Comparison of ENCODE assay signal across 1 cellular context in genomic region chr6:14108571-14109410, GRCh38.
TF ChIP-seq lines count a peak whose summit lies in the region.

No MANE protein-coding gene starts in this region.

TF ChIP-seq in K562, 482 proteins besides CTCF, POLR2A, EP300 and RAD21 (continued from another document and continues in another):
- TF ChIP-seq ID3 (CRISPR knock-in tag; IDR thresholded peaks at IDR 0.05) (no peak), ID3 (tag; IDR thresholded peaks at IDR 0.05) (peak; percentile 77), CTBP1 (IDR thresholded peaks at IDR 0.05; ENCODE audit: borderline replicate concordance) (peak; percentile 63; the same call in 1 of the 2 replicates), CBX1 (IDR thresholded peaks at IDR 0.05; ENCODE audit: low read depth) (0 out of 2 replicates have a peak, but pooled peaks have one; percentile 68), RFX1 (IDR thresholded peaks at IDR 0.05) (no peak), XRCC4 (IDR thresholded peaks at IDR 0.05; ENCODE audit: extremely low read depth, insufficient read depth, insufficient read length) (no peak), TRIM28 (IDR thresholded peaks at IDR 0.05) (peak; percentile 45; the same call in 1 of the 2 replicates), HDAC8 (tag; IDR thresholded peaks at IDR 0.05) (peak; percentile 67; the same call in 1 of the 2 replicates), L3MBTL2 (IDR thresholded peaks at IDR 0.05) (peak; percentile 81), JUND (IDR thresholded peaks at IDR 0.05; ENCODE audit: borderline replicate concordance, low read depth, low read length) (peak; percentile 65), JUND (tag; IDR thresholded peaks at IDR 0.05; ENCODE audit: borderline replicate concordance, low read depth, low read length) (peak; percentile 74; the same call in 2 of the 3 replicates), CHD1 (IDR thresholded peaks at IDR 0.05; ENCODE audit: low read length) (no peak), NEUROD1 (IDR thresholded peaks at IDR 0.05; ENCODE audit: borderline replicate concordance, low read depth, low read length, partially characterized antibody) (peak; percentile 59), POLR2AphosphoS5 (IDR thresholded peaks at IDR 0.05; ENCODE audit: control insufficient read depth, insufficient read depth, low read depth, low read length) (peak; percentile 64; the same call in 1 of the 2 replicates), MTA3 (IDR thresholded peaks at IDR 0.05; ENCODE audit: borderline replicate concordance) (peak; percentile 86; the same call in 1 of the 2 replicates), GTF3C2 (IDR thresholded peaks at IDR 0.05; ENCODE audit: borderline replicate concordance, extremely low read depth, insufficient read length) (no peak), NCOA1 (IDR thresholded peaks at IDR 0.05; ENCODE audit: low read depth) (peak; percentile 36; the same call in 1 of the 2 replicates), ZMIZ1 (IDR thresholded peaks at IDR 0.05; ENCODE audit: low read depth in 2 of 2, low read length in 2 of 2) (no peak; a peak in 1 of 4 replicates), GATAD2B (IDR thresholded peaks at IDR 0.05; ENCODE audit: borderline replicate concordance) (peak; percentile 47; the same call in 1 of the 2 replicates), E2F3 (CRISPR knock-in tag; IDR thresholded peaks at IDR 0.05) (no peak), ZNF12 (CRISPR knock-in tag; IDR thresholded peaks at IDR 0.05) (0 out of 2 replicates have a peak, but pooled peaks have one; percentile 26), KLF6 (CRISPR knock-in tag; IDR thresholded peaks at IDR 0.05; ENCODE audit: borderline replicate concordance) (no peak; the same call in 1 of the 2 replicates), E2F8 (IDR thresholded peaks at IDR 0.05; ENCODE audit: low read depth, partially characterized antibody) (no peak), THAP7 (CRISPR knock-in tag; IDR thresholded peaks at IDR 0.05) (no peak), ELF4 (CRISPR knock-in tag; IDR thresholded peaks at IDR 0.05) (no peak; the same call in 1 of the 2 replicates), ZBTB7A (IDR thresholded peaks at IDR 0.05; ENCODE audit: borderline replicate concordance, control insufficient read depth, low read depth, low read length) (no peak; the same call in 1 of the 2 replicates), PRMT5 (CRISPR knock-in tag; IDR thresholded peaks at IDR 0.05) (no peak), TOE1 (IDR thresholded peaks at IDR 0.05; ENCODE audit: borderline replicate concordance) (peak; percentile 54; the same call in 1 of the 2 replicates), TOE1 (CRISPR knock-in tag; IDR thresholded peaks at IDR 0.05; ENCODE audit: borderline replicate concordance, low read depth) (no peak), ZNF436 (CRISPR knock-in tag; IDR thresholded peaks at IDR 0.05) (no peak), ZSCAN29 (IDR thresholded peaks at IDR 0.05) (peak; percentile 17; the same call in 1 of the 2 replicates), SOX6 (IDR thresholded peaks at IDR 0.05) (peak; percentile 43; the same call in 1 of the 2 replicates), CGGBP1 (CRISPR knock-in tag; IDR thresholded peaks at IDR 0.05) (no peak)
- TF ChIP-seq, protein P1, sequence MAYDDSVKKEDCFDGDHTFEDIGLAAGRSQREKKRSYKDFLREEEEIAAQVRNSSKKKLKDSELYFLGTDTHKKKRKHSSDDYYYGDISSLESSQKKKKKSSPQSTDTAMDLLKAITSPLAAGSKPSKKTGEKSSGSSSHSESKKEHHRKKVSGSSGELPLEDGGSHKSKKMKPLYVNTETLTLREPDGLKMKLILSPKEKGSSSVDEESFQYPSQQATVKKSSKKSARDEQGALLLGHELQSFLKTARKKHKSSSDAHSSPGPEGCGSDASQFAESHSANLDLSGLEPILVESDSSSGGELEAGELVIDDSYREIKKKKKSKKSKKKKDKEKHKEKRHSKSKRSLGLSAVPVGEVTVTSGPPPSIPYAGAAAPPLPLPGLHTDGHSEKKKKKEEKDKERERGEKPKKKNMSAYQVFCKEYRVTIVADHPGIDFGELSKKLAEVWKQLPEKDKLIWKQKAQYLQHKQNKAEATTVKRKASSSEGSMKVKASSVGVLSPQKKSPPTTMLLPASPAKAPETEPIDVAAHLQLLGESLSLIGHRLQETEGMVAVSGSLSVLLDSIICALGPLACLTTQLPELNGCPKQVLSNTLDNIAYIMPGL (CRISPR knock-in tag; IDR thresholded peaks at IDR 0.05): no peak
- TF ChIP-seq, protein P2, sequence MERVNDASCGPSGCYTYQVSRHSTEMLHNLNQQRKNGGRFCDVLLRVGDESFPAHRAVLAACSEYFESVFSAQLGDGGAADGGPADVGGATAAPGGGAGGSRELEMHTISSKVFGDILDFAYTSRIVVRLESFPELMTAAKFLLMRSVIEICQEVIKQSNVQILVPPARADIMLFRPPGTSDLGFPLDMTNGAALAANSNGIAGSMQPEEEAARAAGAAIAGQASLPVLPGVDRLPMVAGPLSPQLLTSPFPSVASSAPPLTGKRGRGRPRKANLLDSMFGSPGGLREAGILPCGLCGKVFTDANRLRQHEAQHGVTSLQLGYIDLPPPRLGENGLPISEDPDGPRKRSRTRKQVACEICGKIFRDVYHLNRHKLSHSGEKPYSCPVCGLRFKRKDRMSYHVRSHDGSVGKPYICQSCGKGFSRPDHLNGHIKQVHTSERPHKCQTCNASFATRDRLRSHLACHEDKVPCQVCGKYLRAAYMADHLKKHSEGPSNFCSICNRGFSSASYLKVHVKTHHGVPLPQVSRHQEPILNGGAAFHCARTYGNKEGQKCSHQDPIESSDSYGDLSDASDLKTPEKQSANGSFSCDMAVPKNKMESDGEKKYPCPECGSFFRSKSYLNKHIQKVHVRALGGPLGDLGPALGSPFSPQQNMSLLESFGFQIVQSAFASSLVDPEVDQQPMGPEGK (CRISPR knock-in tag; IDR thresholded peaks at IDR 0.05; ENCODE audit: borderline replicate concordance): 0 out of 2 replicates have a peak, but pooled peaks have one; percentile 37
- TF ChIP-seq, protein P3, sequence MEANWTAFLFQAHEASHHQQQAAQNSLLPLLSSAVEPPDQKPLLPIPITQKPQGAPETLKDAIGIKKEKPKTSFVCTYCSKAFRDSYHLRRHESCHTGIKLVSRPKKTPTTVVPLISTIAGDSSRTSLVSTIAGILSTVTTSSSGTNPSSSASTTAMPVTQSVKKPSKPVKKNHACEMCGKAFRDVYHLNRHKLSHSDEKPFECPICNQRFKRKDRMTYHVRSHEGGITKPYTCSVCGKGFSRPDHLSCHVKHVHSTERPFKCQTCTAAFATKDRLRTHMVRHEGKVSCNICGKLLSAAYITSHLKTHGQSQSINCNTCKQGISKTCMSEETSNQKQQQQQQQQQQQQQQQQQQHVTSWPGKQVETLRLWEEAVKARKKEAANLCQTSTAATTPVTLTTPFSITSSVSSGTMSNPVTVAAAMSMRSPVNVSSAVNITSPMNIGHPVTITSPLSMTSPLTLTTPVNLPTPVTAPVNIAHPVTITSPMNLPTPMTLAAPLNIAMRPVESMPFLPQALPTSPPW (CRISPR knock-in tag; IDR thresholded peaks at IDR 0.05): peak; percentile 77
- TF ChIP-seq, protein P4, sequence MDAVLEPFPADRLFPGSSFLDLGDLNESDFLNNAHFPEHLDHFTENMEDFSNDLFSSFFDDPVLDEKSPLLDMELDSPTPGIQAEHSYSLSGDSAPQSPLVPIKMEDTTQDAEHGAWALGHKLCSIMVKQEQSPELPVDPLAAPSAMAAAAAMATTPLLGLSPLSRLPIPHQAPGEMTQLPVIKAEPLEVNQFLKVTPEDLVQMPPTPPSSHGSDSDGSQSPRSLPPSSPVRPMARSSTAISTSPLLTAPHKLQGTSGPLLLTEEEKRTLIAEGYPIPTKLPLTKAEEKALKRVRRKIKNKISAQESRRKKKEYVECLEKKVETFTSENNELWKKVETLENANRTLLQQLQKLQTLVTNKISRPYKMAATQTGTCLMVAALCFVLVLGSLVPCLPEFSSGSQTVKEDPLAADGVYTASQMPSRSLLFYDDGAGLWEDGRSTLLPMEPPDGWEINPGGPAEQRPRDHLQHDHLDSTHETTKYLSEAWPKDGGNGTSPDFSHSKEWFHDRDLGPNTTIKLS (IDR thresholded peaks at IDR 0.05; ENCODE audit: borderline replicate concordance, low read depth): peak; percentile 59; the same call in 1 of the 2 replicates
